8 cellular contexts compared by ENCODE assay signal in genomic region chr17:15651001-15651582, GRCh38. TPM values are rescaled to one million over a fixed set of nuclear protein-coding genes. Genes with fewer than 3 reads are reported as not detected.
DNase-seq lines count a peak whose midpoint lies in the region; ATAC-seq and TF ChIP-seq lines count a peak whose summit lies in the region.

No MANE protein-coding gene starts in this region.

- no peak for ATAC-seq in T-helper 17 cell
- no peak for ATAC-seq in GM19351 (IDR thresholded peaks at IDR 0.05; ENCODE audit: unreplicated experiment)

- peak; percentile 9 for DNase-seq in DMS153 (lab: John Stamatoyannopoulos, UW)
- no peak for DNase-seq in DMS153 treated with DMSO at 0.1 percent for 48 hours (lab: John Stamatoyannopoulos, UW; ENCODE audit: unreplicated experiment)
- DNase-seq in T-helper 17 cell, result no peak
- DNase-seq in right atrium auricular region (ENCODE audit: low spot score), result no peak
- DNase-seq in superior temporal gyrus (ENCODE audit: extremely low spot score), result no peak
- no peak for DNase-seq in activated CD8-positive, alpha-beta memory T cell treated with anti-CD3 and anti-CD28 coated beads, Interleukin-2, amount 50 U/mL, for 48 hours

- H3K4me1 ChIP-seq in right atrium auricular region, result peaks cover 0 to 32% of the 10 kb centered on the region in 2 donors
- H3K4me1 ChIP-seq in subcutaneous abdominal adipose tissue (ENCODE audit: control insufficient read depth in 5 of 5, insufficient read depth in 5 of 5, low read length in 5 of 5), result peaks cover 7 to 33% (median 33%) of the 10 kb centered on the region in 5 donors

- H3K27me3 Mint-ChIP-seq in T-helper 17 cell, result no peaks in the 10 kb centered on the region

- H3K9me3 ChIP-seq in T-helper 17 cell (ENCODE audit: control insufficient read depth, low read length, poor library complexity, severe bottlenecking) (no peaks in the 10 kb centered on the region), right atrium auricular region (no peaks in the 10 kb centered on the region), subcutaneous abdominal adipose tissue (ENCODE audit: control insufficient read depth in 5 of 5, low read length in 5 of 5) (no peaks in the 10 kb centered on the region)

- peak overlapping the region; percentile 57 to 92 (median 88) for H3K9ac ChIP-seq in subcutaneous abdominal adipose tissue (ENCODE audit: low read length in 5 of 5)

- H3K27ac ChIP-seq in right atrium auricular region (peak overlapping the region; percentile 85 to 86), subcutaneous abdominal adipose tissue (ENCODE audit: low read depth, low read length) (peak overlapping the region; percentile 93)

- H3K27me3 ChIP-seq in right atrium auricular region, result no peaks in the 10 kb centered on the region
- H3K27me3 ChIP-seq in subcutaneous abdominal adipose tissue (ENCODE audit: control insufficient read depth in 5 of 5, insufficient read depth in 4 of 5, low read length in 5 of 5), result no peaks in the 10 kb centered on the region

- H3K4me3 Mint-ChIP-seq in T-helper 17 cell, result peak overlapping the region; percentile 73

- H3K4me3 ChIP-seq in right atrium auricular region, result peak overlapping the region; percentile 44 to 64
- H3K4me3 ChIP-seq in subcutaneous abdominal adipose tissue (ENCODE audit: low read depth in 1 of 5, low read length in 5 of 5), result peak overlapping the region; percentile 73 to 97 (median 90)

- TF ChIP-seq CTCF in right atrium auricular region (IDR thresholded peaks at IDR 0.05), result no peak

- peaks cover 2% of the 10 kb centered on the region for H3K36me3 Mint-ChIP-seq in T-helper 17 cell (ENCODE audit: low read depth)

- H3K36me3 ChIP-seq in right atrium auricular region (no peaks in the 10 kb centered on the region), subcutaneous abdominal adipose tissue (ENCODE audit: control insufficient read depth in 5 of 5, insufficient read depth in 5 of 5, low read length in 5 of 5) (no peaks in the 10 kb centered on the region)

- H3K27ac Mint-ChIP-seq in T-helper 17 cell, result peak overlapping the region; percentile 86

- peaks cover 9% of the 10 kb centered on the region for H3K4me1 Mint-ChIP-seq in T-helper 17 cell

RNA-seq across cellular contexts. Expression of gene FBXW10B, which starts 31.6 kb away (rescaled TPM):
- under 1 TPM in 1 of 2 donors, not detected in 1; 0.78 TPM for total RNA-seq in T-helper 17 cell
- under 1 TPM in 1 of 2 donors, not detected in 1; 0.63 TPM for total RNA-seq in right atrium auricular region

RNA-seq across cellular contexts. Expression of gene TRIM16, which starts 33.0 kb away (rescaled TPM):
- total RNA-seq in T-helper 17 cell (1 to 10 TPM; 5.2 to 7.8 TPM), right atrium auricular region (10 to 100 TPM; 17.1 to 33.4 TPM)

RNA-seq across cellular contexts. Expression of gene ZNF286A, which starts 48.5 kb away (rescaled TPM):
- total RNA-seq in T-helper 17 cell, result 10 to 100 TPM; 14.9 to 19.6 TPM
- 10 to 100 TPM; 20.1 to 26.1 TPM for total RNA-seq in right atrium auricular region
